ENCODE assay signal across 18 cellular contexts in genomic region chr7:102220929-102221850, GRCh38.
DNase-seq lines count a peak whose midpoint lies in the region; ATAC-seq, FAIRE-seq and TF ChIP-seq lines count a peak whose summit lies in the region.
"Had no signal": no experiment of that assay in that cellular context is flagged by ENCODE, and none has a peak within 500 bp of the region (broad histone marks: within the 10 kb centered on the region; RNA-seq: fewer than 3 reads in every experiment).

No MANE protein-coding gene starts in this region.

- DNase-seq in HS-5 (ENCODE audit: low read depth) (peak; percentile 30), WTC11 (ENCODE audit: low spot score) (no peak), fibroblast of villous mesenchyme (ENCODE audit: low read depth) (peak; percentile 47), RCC 7860 (ENCODE audit: low spot score) (no peak), coronary artery (ENCODE audit: low spot score) (no peak)
- DNase-seq in activated CD4-positive, alpha-beta T cell treated with anti-CD3 and anti-CD28 coated beads, Interleukin-2, amount 10 ng/mL, durations not matched to agents 24 days and 14 days = no peak
- DNase-seq: activated naive CD4-positive, alpha-beta T cell treated with anti-CD3 and anti-CD28 coated beads for 36 hours; cerebellar nuclear complex; DMS79 treated with DMSO at 0.1 percent for 48 hours; left ventricle myocardium superior; naive thymus-derived CD4-positive, alpha-beta T cell; NCI-H510A treated with DMSO at 0.1 percent for 48 hours; transverse colon; WERI-Rb-1 had no signal

- CTCF ChIA-PET in WTC11 (lab: Charles Lee) = interaction anchor here (0.6 kb wide), 2 partner anchors 16 to 708 kb away, joined by 3 read pairs; no protein-coding TSS in a partner anchor

- H3K4me1 Mint-ChIP-seq in WTC11 = no peaks in the 10 kb centered on the region
- peaks cover 5% of the 10 kb centered on the region for H3K4me1 Mint-ChIP-seq in activated CD4-positive, alpha-beta T cell treated with anti-CD3 and anti-CD28 coated beads, Interleukin-2, amount 10 ng/mL, durations not matched to agents 24 days and 14 days

- FAIRE-seq in RCC 7860 (lab: Jason Lieb, UNC) = no peak
- FAIRE-seq: GM12891 had no signal

- no peaks in the 10 kb centered on the region for H3K27me3 ChIP-seq in skeletal muscle satellite cell (ENCODE audit: control insufficient read depth, insufficient read depth, low read length)
- H3K27me3 ChIP-seq: transverse colon had no signal

- intact Hi-C loops in activated CD4-positive, alpha-beta T cell treated with anti-CD3 and anti-CD28 coated beads, Interleukin-2, amount 10 ng/mL, durations not matched to agents 24 days and 14 days (cut with micrococcal nuclease) = no loop called here

- no peaks in the 10 kb centered on the region for H3K9me3 ChIP-seq in skeletal muscle satellite cell (replicated peaks; ENCODE audit: low read length)
- H3K9me3 ChIP-seq: transverse colon had no signal

- H3K27me3 Mint-ChIP-seq in WTC11 (ENCODE audit: low read depth) = no peaks in the 10 kb centered on the region
- H3K27me3 Mint-ChIP-seq in activated CD4-positive, alpha-beta T cell treated with anti-CD3 and anti-CD28 coated beads, Interleukin-2, amount 10 ng/mL, durations not matched to agents 24 days and 14 days = no peaks in the 10 kb centered on the region
- H3K27me3 Mint-ChIP-seq: IgD-negative memory B cell; naive thymus-derived CD4-positive, alpha-beta T cell had no signal

- peaks cover 6% of the 10 kb centered on the region for H3K36me3 Mint-ChIP-seq in WTC11
- peaks cover 4% of the 10 kb centered on the region for H3K36me3 Mint-ChIP-seq in activated CD4-positive, alpha-beta T cell treated with anti-CD3 and anti-CD28 coated beads, Interleukin-2, amount 10 ng/mL, durations not matched to agents 24 days and 14 days (ENCODE audit: low read depth)

- no peak overlapping the region for H3K4me3 Mint-ChIP-seq in WTC11
- H3K4me3 Mint-ChIP-seq in activated CD4-positive, alpha-beta T cell treated with anti-CD3 and anti-CD28 coated beads, Interleukin-2, amount 10 ng/mL, durations not matched to agents 24 days and 14 days = no peak overlapping the region
- H3K4me3 Mint-ChIP-seq: activated naive CD4-positive, alpha-beta T cell treated with anti-CD3 and anti-CD28 coated beads for 36 hours; IgD-negative memory B cell; naive thymus-derived CD4-positive, alpha-beta T cell had no signal

- TF ChIP-seq CTCF in WTC11 (IDR thresholded peaks at IDR 0.05) = no peak
- TF ChIP-seq CTCF in fibroblast of villous mesenchyme (IDR thresholded peaks at IDR 0.05; ENCODE audit: insufficient read depth, low read depth, low read length) = no peak
- no peak for TF ChIP-seq CTCF in coronary artery (IDR thresholded peaks at IDR 0.05)

- H3K4me1 ChIP-seq in skeletal muscle satellite cell (ENCODE audit: control insufficient read depth, insufficient read depth, low read length) = peaks cover 23% of the 10 kb centered on the region
- H3K4me1 ChIP-seq: transverse colon had no signal

- H3K9me3 Mint-ChIP-seq in WTC11 = no peaks in the 10 kb centered on the region
- H3K9me3 Mint-ChIP-seq in activated CD4-positive, alpha-beta T cell treated with anti-CD3 and anti-CD28 coated beads, Interleukin-2, amount 10 ng/mL, durations not matched to agents 24 days and 14 days = no peaks in the 10 kb centered on the region
- H3K9me3 Mint-ChIP-seq: activated naive CD4-positive, alpha-beta T cell treated with anti-CD3 and anti-CD28 coated beads for 36 hours; IgD-negative memory B cell; naive thymus-derived CD4-positive, alpha-beta T cell had no signal

- no peak overlapping the region for H3K27ac ChIP-seq in coronary artery
- H3K27ac ChIP-seq: transverse colon, WERI-Rb-1 had no signal

- H3K4me3 ChIP-seq in fibroblast of villous mesenchyme (ENCODE audit: low read depth, low read length) = no peak overlapping the region
- peak overlapping the region; percentile 3 for H3K4me3 ChIP-seq in skeletal muscle satellite cell (ENCODE audit: low read length)
- H3K4me3 ChIP-seq in coronary artery = no peak overlapping the region
- H3K4me3 ChIP-seq: transverse colon had no signal

- peak overlapping the region; percentile 19; the same call in 1 of the 2 replicates for H3K27ac Mint-ChIP-seq in WTC11
- H3K27ac Mint-ChIP-seq in activated CD4-positive, alpha-beta T cell treated with anti-CD3 and anti-CD28 coated beads, Interleukin-2, amount 10 ng/mL, durations not matched to agents 24 days and 14 days = no peak overlapping the region
- H3K27ac Mint-ChIP-seq: activated naive CD4-positive, alpha-beta T cell treated with anti-CD3 and anti-CD28 coated beads for 36 hours had no signal

- ATAC-seq in WTC11 (no peak), HG03457 (IDR thresholded peaks at IDR 0.05; ENCODE audit: unreplicated experiment) (no peak)
- ATAC-seq: left ventricle myocardium superior; naive thymus-derived CD4-positive, alpha-beta T cell had no signal

- H3K9ac ChIP-seq in skeletal muscle satellite cell (ENCODE audit: low read depth, low read length) = peak overlapping the region; percentile 48

- peak overlapping the region; percentile 71 for H3K4me2 ChIP-seq in skeletal muscle satellite cell (ENCODE audit: low read length)

- POLR2A ChIA-PET in WTC11 (lab: Charles Lee) = no interaction called here

- H3K36me3 ChIP-seq in skeletal muscle satellite cell (ENCODE audit: insufficient read depth, low read length) = no peaks in the 10 kb centered on the region
- H3K36me3 ChIP-seq: transverse colon, WERI-Rb-1 had no signal

TF ChIP-seq in WTC11, 78 proteins besides CTCF, POLR2A, EP300 and RAD21 (continues in another document):
- TF ChIP-seq ZSCAN18 (CRISPR knock-in tag; IDR thresholded peaks at IDR 0.05) = no peak
- no peak for TF ChIP-seq ESRRA (CRISPR knock-in tag; IDR thresholded peaks at IDR 0.05; ENCODE audit: borderline replicate concordance)
- no peak for TF ChIP-seq ZBTB21 (CRISPR knock-in tag; IDR thresholded peaks at IDR 0.05; ENCODE audit: borderline replicate concordance)
- no peak for TF ChIP-seq AFF4 (CRISPR knock-in tag; IDR thresholded peaks at IDR 0.05; ENCODE audit: borderline replicate concordance)
- TF ChIP-seq USF2 (CRISPR knock-in tag; IDR thresholded peaks at IDR 0.05) = no peak
- no peak for TF ChIP-seq TEAD1 (CRISPR knock-in tag; IDR thresholded peaks at IDR 0.05)
- no peak for TF ChIP-seq RELA (CRISPR knock-in tag; IDR thresholded peaks at IDR 0.05; ENCODE audit: borderline replicate concordance)
- no peak for TF ChIP-seq HMGA2 (CRISPR knock-in tag; IDR thresholded peaks at IDR 0.05)
- no peak for TF ChIP-seq ZMAT4 (CRISPR knock-in tag; IDR thresholded peaks at IDR 0.05)
- TF ChIP-seq MYBL2 (CRISPR knock-in tag; IDR thresholded peaks at IDR 0.05) = no peak
- TF ChIP-seq ZNF121 (CRISPR knock-in tag; IDR thresholded peaks at IDR 0.05) = no peak

Comparison
In these comparisons a context has a peak if more than half of its experiments do, and no peak if none do; other contexts are left out.
1. DNase-seq: peak in HS-5 (single experiment) and fibroblast of villous mesenchyme (single experiment); none in WTC11 (single experiment), RCC 7860 (single experiment), coronary artery (single experiment) and activated CD4-positive, alpha-beta T cell treated with anti-CD3 and anti-CD28 coated beads, Interleukin-2, amount 10 ng/mL, durations not matched to agents 24 days and 14 days (single experiment).